In the genomic region with DNA sequence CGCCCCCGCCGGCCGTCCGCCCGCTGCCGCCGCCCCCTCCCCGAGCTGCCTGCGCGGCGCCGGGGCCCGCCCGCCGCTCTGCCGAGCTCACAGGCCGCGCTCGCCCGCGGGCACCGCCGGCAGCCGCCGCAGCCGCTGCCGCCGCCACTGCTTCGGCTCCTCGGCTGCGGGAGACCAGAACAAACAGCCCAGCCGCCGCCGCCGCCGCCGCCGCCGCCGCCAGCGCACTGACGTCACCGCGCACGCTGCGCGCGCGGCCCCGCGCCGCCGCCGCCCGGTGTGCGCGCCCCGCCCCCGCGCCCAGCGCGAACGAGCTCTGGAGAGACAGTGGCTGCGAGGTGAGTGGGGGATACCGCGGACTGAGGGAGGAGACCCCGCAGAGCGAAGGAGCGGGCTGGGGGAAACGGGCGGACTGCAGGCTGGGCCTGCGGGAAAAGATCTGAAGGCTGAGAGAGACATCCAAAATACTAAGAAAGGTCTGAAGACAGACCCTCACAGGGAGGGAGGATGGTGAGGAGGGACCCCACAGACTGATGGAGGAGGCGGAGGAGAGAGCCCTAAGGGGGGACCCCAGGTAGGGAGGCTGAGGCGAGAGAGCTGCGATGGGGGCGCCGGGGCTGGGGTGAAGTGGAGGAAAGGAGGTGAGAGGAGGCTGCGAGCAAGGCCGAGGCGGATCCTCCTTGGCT, we compare ENCODE assay signal across 8 cellular contexts. TPM values are rescaled to one million over a fixed set of nuclear protein-coding genes. Genes with fewer than 3 reads are reported as not detected.
DNase-seq lines count a peak whose midpoint lies in the region; ATAC-seq and TF ChIP-seq lines count a peak whose summit lies in the region.

Gene BRD4 (minus strand): TSS at position 229 of the 686 bp plus-strand sequence. CDS start 59,440 bp downstream, outside the sequence.

- ATAC-seq in HG03025 (IDR thresholded peaks at IDR 0.05; ENCODE audit: low FRiP score, unreplicated experiment), result peak; percentile 46

- peak within 1 kb of the TSS; percentile 97 for H3K4me3 Mint-ChIP-seq in endodermal cell

- H3K4me1 Mint-ChIP-seq in endodermal cell, result peaks cover 25% of the 10 kb centered on the region

- peak within 1 kb of the TSS; percentile 98 for H3K27ac Mint-ChIP-seq in endodermal cell

- H3K9me3 ChIP-seq in endodermal cell (ENCODE audit: control insufficient read depth, low read length), result no peaks in the 10 kb centered on the region
- no peaks in the 10 kb centered on the region for H3K9me3 ChIP-seq in mesodermal cell (ENCODE audit: control insufficient read depth, low read length)

- H3K9ac ChIP-seq in endodermal cell (ENCODE audit: extremely low read depth, low read length, poor library complexity, severe bottlenecking), result peak within 1 kb of the TSS; percentile 94

- 3 to 13% methylated on average over 26 to 78 of the region's 81 CpGs for WGBS in endodermal cell (ENCODE audit: insufficient coverage in 1 of 2, insufficient read length in 1 of 2), 2 experiments
- WGBS in mesodermal cell (ENCODE audit: insufficient coverage in 2 of 2), 2 experiments, result 0 to 4% methylated on average over 30 to 66 of the region's 81 CpGs

- DNase-seq in NCI-H510A treated with DMSO at 0.1 percent for 48 hours (lab: John Stamatoyannopoulos, UW), result peak; percentile 43
- DNase-seq in NCI-H510A (lab: John Stamatoyannopoulos, UW), result no peak
- peak; percentile 32 for DNase-seq in NCI-H82 treated with DMSO at 0.1 percent for 48 hours (lab: John Stamatoyannopoulos, UW; ENCODE audit: unreplicated experiment)
- peak; percentile 54 to 64 (median 58) for DNase-seq in activated CD8-positive, alpha-beta memory T cell treated with anti-CD3 and anti-CD28 coated beads for 48 hours (ENCODE audit: low read depth in 2 of 3, low spot score in 2 of 3)
- peak; percentile 90 for DNase-seq in endodermal cell
- DNase-seq in stimulated activated CD8-positive, alpha-beta memory T cell treated with anti-CD3 and anti-CD28 coated beads, Interleukin-15, amount 100 ng/mL, for 4 hours (ENCODE audit: low read depth in 2 of 2), result peak; percentile 44 to 59

- H3K27me3 Mint-ChIP-seq in endodermal cell (ENCODE audit: insufficient read depth), result no peaks in the 10 kb centered on the region

- H3K36me3 ChIP-seq in endodermal cell (ENCODE audit: control insufficient read depth, insufficient read depth, low read length) (no peaks in the 10 kb centered on the region), mesodermal cell (ENCODE audit: control insufficient read depth, insufficient read depth, low read length) (no peaks in the 10 kb centered on the region)

- TF ChIP-seq CTCF in endodermal cell (conservative IDR thresholded peaks at IDR 0.05), result no peak

- H3K27ac ChIP-seq in endodermal cell (ENCODE audit: low read depth, low read length) (peak within 1 kb of the TSS; percentile 89), mesodermal cell (ENCODE audit: low read depth, low read length, severe bottlenecking) (peak within 1 kb of the TSS; percentile 95)

- no peaks in the 10 kb centered on the region for H3K9me3 Mint-ChIP-seq in endodermal cell

- no peaks in the 10 kb centered on the region for H3K4me1 ChIP-seq in endodermal cell (ENCODE audit: control insufficient read depth, insufficient read depth, low read length)
- peaks cover 28% of the 10 kb centered on the region for H3K4me1 ChIP-seq in mesodermal cell (ENCODE audit: control insufficient read depth, insufficient read depth, low read length, poor library complexity, severe bottlenecking)

- H3K27me3 ChIP-seq in endodermal cell (ENCODE audit: control insufficient read depth, insufficient read depth, low read length, poor library complexity, severe bottlenecking), result no peaks in the 10 kb centered on the region

- H3K36me3 Mint-ChIP-seq in endodermal cell (ENCODE audit: low read depth), result peaks cover 6% of the 10 kb centered on the region

- H3K4me3 ChIP-seq in endodermal cell (ENCODE audit: low read length) (peak within 1 kb of the TSS; percentile 98), mesodermal cell (ENCODE audit: extremely low read depth, insufficient read depth, low read length, poor library complexity, severe bottlenecking) (peak within 1 kb of the TSS; percentile 88)

RNA-seq across cellular contexts. Expression of gene BRD4, which starts in this region (rescaled TPM):
- 100 to 1,000 TPM; 149 to 156 TPM for total RNA-seq in endodermal cell
- polyA plus RNA-seq in endodermal cell (2013, experiment 1 of 2), result 79.3 TPM
- 80.9 TPM for polyA plus RNA-seq in endodermal cell (2013, experiment 2 of 2)
- polyA plus RNA-seq in mesodermal cell (2013, experiment 1 of 2), result 66.2 TPM
- 63.1 TPM for polyA plus RNA-seq in mesodermal cell (2013, experiment 2 of 2)
